ENCODE assay signal across 1 cellular context in genomic region chr2:207166039-207166348, GRCh38.
TF ChIP-seq lines count a peak whose summit lies in the region.

No MANE protein-coding gene starts in this region.

TF ChIP-seq in liver, 16 proteins besides CTCF, POLR2A, EP300 and RAD21 (continued from another document):
- peak; percentile 42 for TF ChIP-seq REST (IDR thresholded peaks at IDR 0.05)
TF ChIP-seq in liver: peak in this region for 10.
